ENCODE assay signal across 7 cellular contexts in genomic region chr18:22602456-22602855, GRCh38.
DNase-seq lines count a peak whose midpoint lies in the region; TF ChIP-seq lines count a peak whose summit lies in the region.
"Not testable (repeated sequence)": the region's sequence is repeated elsewhere in the genome, so short reads cannot be mapped to it uniquely, and the experiment has no call there.

No MANE protein-coding gene starts in this region.

- not testable (repeated sequence) for H3K9me3 Mint-ChIP-seq in HFFc6

- peaks cover 30% of the 10 kb centered on the region for H3K27me3 Mint-ChIP-seq in HFFc6 (ENCODE audit: insufficient read depth)

- not testable (repeated sequence) for H3K4me2 ChIP-seq in osteoblast (ENCODE audit: insufficient read depth, low read length)

- peaks cover 22% of the 10 kb centered on the region for H3K4me1 ChIP-seq in osteoblast (ENCODE audit: insufficient read depth, low read length)

- H3K4me3 ChIP-seq in BJ (ENCODE audit: low read depth, low read length); choroid plexus epithelial cell (ENCODE audit: low read depth, low read length); fibroblast of the aortic adventitia (ENCODE audit: low read depth, low read length); osteoblast (ENCODE audit: insufficient read depth, low read length): not testable (repeated sequence)

- not testable (repeated sequence) for H3K79me2 ChIP-seq in osteoblast (ENCODE audit: insufficient read depth, low read length)

- not testable (repeated sequence) for H3K36me3 ChIP-seq in BJ (ENCODE audit: control insufficient read depth, insufficient read depth, low read length); osteoblast (ENCODE audit: insufficient read depth, low read length)

- not testable (repeated sequence) for TF ChIP-seq CTCF in BJ (IDR thresholded peaks at IDR 0.05; ENCODE audit: insufficient read depth, low read depth, low read length); HFFc6 (IDR thresholded peaks at IDR 0.05); choroid plexus epithelial cell (conservative IDR thresholded peaks at IDR 0.05; ENCODE audit: low read depth, low read length); fibroblast of the aortic adventitia (IDR thresholded peaks at IDR 0.05; ENCODE audit: insufficient read depth, low read length); osteoblast (IDR thresholded peaks at IDR 0.05; ENCODE audit: extremely low read depth, low read depth, low read length)

- H3K27ac Mint-ChIP-seq in HFFc6 = not testable (repeated sequence)

- not testable (repeated sequence) for H3K27me3 ChIP-seq in BJ (ENCODE audit: control insufficient read depth, insufficient read depth, low read length); osteoblast (ENCODE audit: insufficient read depth, low read length)

- not testable (repeated sequence) for H3K4me3 Mint-ChIP-seq in HFFc6

- not testable (repeated sequence) for H3K9me3 ChIP-seq in osteoblast (ENCODE audit: low read depth, low read length)

- H3K27ac ChIP-seq in osteoblast (ENCODE audit: low read depth, low read length) = peak overlapping the region; percentile 46

- H2AFZ ChIP-seq in osteoblast (ENCODE audit: low read length) = not testable (repeated sequence)

- not testable (repeated sequence) for H3K36me3 Mint-ChIP-seq in HFFc6 (ENCODE audit: low read depth)

- DNase-seq in BJ (ENCODE audit: low read depth) (peak; percentile 25), HFFc6 (peak; percentile 53), RPMI7951 (ENCODE audit: low read depth) (peak; percentile 77), astrocyte of the hippocampus (ENCODE audit: low read depth, low spot score) (peak; percentile 31), choroid plexus epithelial cell (ENCODE audit: low read depth) (peak; percentile 56), fibroblast of the aortic adventitia (ENCODE audit: low read depth) (peak; percentile 69)
- DNase-seq in osteoblast (ENCODE audit: insufficient read length, low spot score, missing footprints) = not testable (repeated sequence)

- CTCF ChIA-PET in BJ (lab: Yijun Ruan, JAX) = not testable (repeated sequence)

- peaks cover 42% of the 10 kb centered on the region for H3K4me1 Mint-ChIP-seq in HFFc6 (ENCODE audit: low read depth)

- POLR2A ChIA-PET in BJ (lab: Charles Lee) = not testable (repeated sequence)

- H4K20me1 ChIP-seq in osteoblast (ENCODE audit: insufficient read depth, low read length) = not testable (repeated sequence)
